18 cellular contexts compared by ENCODE assay signal in the genomic region with DNA sequence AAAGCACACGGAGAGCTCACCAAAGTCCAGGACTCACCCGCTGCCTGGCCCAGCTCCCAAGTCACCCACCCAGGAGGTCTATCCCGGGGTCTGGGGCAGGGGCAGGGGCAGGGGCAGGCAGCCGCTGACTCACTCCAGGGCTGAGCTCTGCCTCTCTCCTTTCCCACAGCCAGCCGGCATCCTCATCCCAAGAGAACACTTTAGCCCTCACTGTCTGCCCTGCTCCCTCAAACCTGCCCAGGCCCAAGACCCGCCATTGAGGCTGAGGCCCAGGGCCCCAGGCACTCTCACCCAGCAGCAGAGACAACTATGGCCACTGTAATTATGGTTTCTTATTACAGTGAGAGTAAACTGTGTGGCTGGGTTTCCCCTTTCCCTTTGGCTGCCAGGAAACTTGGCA. TPM values are rescaled to one million over a fixed set of nuclear protein-coding genes. Genes with fewer than 3 reads are reported as not detected.
DNase-seq lines count a peak whose midpoint lies in the region; TF ChIP-seq lines count a peak whose summit lies in the region.
"Had no signal": no experiment of that assay in that cellular context is flagged by ENCODE, and none has a peak within 500 bp of the region (broad histone marks: within the 10 kb centered on the region; RNA-seq: fewer than 3 reads in every experiment).

No MANE protein-coding gene starts in this region.

- H3K9me3 Mint-ChIP-seq in glutamatergic neuron (ENCODE audit: unreplicated experiment) = peaks cover 48% of the 10 kb centered on the region
- no peaks in the 10 kb centered on the region for H3K9me3 Mint-ChIP-seq in activated CD4-positive, alpha-beta memory T cell treated with anti-CD3 and anti-CD28 coated beads for 36 hours

- peak overlapping the region; percentile 79 for H3K27ac ChIP-seq in skeletal muscle tissue (ENCODE audit: low read depth, low read length)
- H3K27ac ChIP-seq: 22Rv1, hepatocyte, right lobe of liver had no signal

- H3K4me3 Mint-ChIP-seq in glutamatergic neuron (ENCODE audit: unreplicated experiment) = peak overlapping the region; percentile 97
- H3K4me3 Mint-ChIP-seq in activated CD4-positive, alpha-beta memory T cell treated with anti-CD3 and anti-CD28 coated beads for 36 hours = no peak overlapping the region
- H3K4me3 Mint-ChIP-seq: activated CD4-positive, alpha-beta T cell treated with anti-CD3 and anti-CD28 coated beads for 36 hours had no signal

- TF ChIP-seq CTCF in glutamatergic neuron (IDR thresholded peaks at IDR 0.05; ENCODE audit: partially characterized antibody, unreplicated experiment) = no peak

- H3K36me3 ChIP-seq in MG63 (no peaks in the 10 kb centered on the region), skeletal muscle tissue (ENCODE audit: control insufficient read depth in 3 of 3, insufficient read depth in 3 of 3, low read length in 3 of 3) (no peaks in the 10 kb centered on the region)
- H3K36me3 ChIP-seq: esophagus muscularis mucosa, Peyer's patch, right lobe of liver had no signal

- H3K36me3 Mint-ChIP-seq in glutamatergic neuron (ENCODE audit: unreplicated experiment) = no peaks in the 10 kb centered on the region
- H3K36me3 Mint-ChIP-seq in activated CD4-positive, alpha-beta memory T cell treated with anti-CD3 and anti-CD28 coated beads for 36 hours = no peaks in the 10 kb centered on the region

- H3K27me3 ChIP-seq in MG63 (no peaks in the 10 kb centered on the region), skeletal muscle tissue (ENCODE audit: control insufficient read depth in 3 of 3, insufficient read depth in 3 of 3, low read length in 3 of 3) (no peaks in the 10 kb centered on the region)
- H3K27me3 ChIP-seq: esophagus muscularis mucosa, hepatocyte, Peyer's patch, right lobe of liver had no signal

- H3K9ac ChIP-seq in skeletal muscle tissue (ENCODE audit: low read depth in 1 of 3, low read length in 3 of 3) = no peak overlapping the region

- DNase-seq in DMS 273 (lab: John Stamatoyannopoulos, UW; ENCODE audit: unreplicated experiment) (peak; percentile 42), DMS 273 treated with DMSO at 0.1 percent for 48 hours (lab: John Stamatoyannopoulos, UW) (no peak), MG63 (peak; percentile 34), glutamatergic neuron (no peak), DMS79 (lab: John Stamatoyannopoulos, UW) (no peak), GM03348 (ENCODE audit: low spot score) (no peak)
- DNase-seq in activated CD4-positive, alpha-beta memory T cell treated with anti-CD3 and anti-CD28 coated beads for 36 hours = no peak
- DNase-seq: activated CD4-positive, alpha-beta T cell treated with anti-CD3 and anti-CD28 coated beads for 36 hours; amniotic stem cell; COR-L47; dermis blood vessel endothelial cell; stimulated activated naive CD8-positive, alpha-beta T cell treated with anti-CD3 and anti-CD28 coated beads, Interleukin-15, Interleukin-2, amounts not matched to agents 100 U/mL and 50 U/mL, for 24 hours had no signal

- H3K4me3 ChIP-seq in MG63 = no peak overlapping the region
- H3K4me3 ChIP-seq in skeletal muscle tissue (ENCODE audit: low read length in 3 of 3) = peak overlapping the region in 1 of 3 donors; percentile 15
- H3K4me3 ChIP-seq: hepatocyte, right lobe of liver had no signal

- H3K9me3 ChIP-seq in MG63 = no peaks in the 10 kb centered on the region
- no peaks in the 10 kb centered on the region for H3K9me3 ChIP-seq in skeletal muscle tissue (ENCODE audit: control insufficient read depth in 3 of 3, low read length in 3 of 3)
- H3K9me3 ChIP-seq: esophagus muscularis mucosa, Peyer's patch, right lobe of liver had no signal

- CTCF ChIA-PET in activated CD4-positive, alpha-beta memory T cell treated with anti-CD3 and anti-CD28 coated beads for 36 hours (lab: Charles Lee) = no interaction called here

- intact Hi-C loops in activated CD4-positive, alpha-beta memory T cell treated with anti-CD3 and anti-CD28 coated beads for 36 hours (cut with micrococcal nuclease) = no loop called here

- H3K4me1 Mint-ChIP-seq in glutamatergic neuron (ENCODE audit: low read depth, unreplicated experiment) = peaks cover 48% of the 10 kb centered on the region
- peaks cover 12% of the 10 kb centered on the region for H3K4me1 Mint-ChIP-seq in activated CD4-positive, alpha-beta memory T cell treated with anti-CD3 and anti-CD28 coated beads for 36 hours (ENCODE audit: low read depth)

- peaks cover 59 to 73% (median 61%) of the 10 kb centered on the region in 3 donors for H3K4me1 ChIP-seq in skeletal muscle tissue (ENCODE audit: control insufficient read depth in 3 of 3, insufficient read depth in 3 of 3, low read length in 3 of 3)
- H3K4me1 ChIP-seq: right lobe of liver had no signal

- POLR2A ChIA-PET in activated CD4-positive, alpha-beta memory T cell treated with anti-CD3 and anti-CD28 coated beads for 36 hours (lab: Charles Lee) = no interaction called here

- H3K27ac Mint-ChIP-seq in glutamatergic neuron (ENCODE audit: unreplicated experiment) = peak overlapping the region; percentile 99
- H3K27ac Mint-ChIP-seq in activated CD4-positive, alpha-beta memory T cell treated with anti-CD3 and anti-CD28 coated beads for 36 hours = no peak overlapping the region
- H3K27ac Mint-ChIP-seq: activated CD4-positive, alpha-beta T cell treated with anti-CD3 and anti-CD28 coated beads for 36 hours had no signal

- peaks cover 46% of the 10 kb centered on the region for H3K27me3 Mint-ChIP-seq in glutamatergic neuron (ENCODE audit: unreplicated experiment)
- no peaks in the 10 kb centered on the region for H3K27me3 Mint-ChIP-seq in activated CD4-positive, alpha-beta memory T cell treated with anti-CD3 and anti-CD28 coated beads for 36 hours
- H3K27me3 Mint-ChIP-seq: activated CD4-positive, alpha-beta T cell treated with anti-CD3 and anti-CD28 coated beads for 36 hours had no signal

RNA-seq across cellular contexts. Expression of a gene that starts 53.1 kb away (rescaled TPM):
- total RNA-seq in MG63 (2014; rRNA removed; shearing (Covaris generic); ENCODE audit: low replicate concordance) = 4.9 and 8.3 TPM in 2 replicates
- total RNA-seq in glutamatergic neuron (ENCODE audit: unreplicated experiment) (211 TPM), skeletal muscle tissue (27.1 TPM)
- 10 to 100 TPM; 42.5 to 43.8 TPM for total RNA-seq in activated CD4-positive, alpha-beta memory T cell treated with anti-CD3 and anti-CD28 coated beads for 36 hours

Comparison
In these comparisons a context has a peak if more than half of its experiments do, and no peak if none do; other contexts are left out.
1. DNase-seq: peak in DMS 273 (single experiment) and MG63 (single experiment); none in DMS 273 treated with DMSO at 0.1 percent for 48 hours (single experiment), glutamatergic neuron (single experiment), activated CD4-positive, alpha-beta memory T cell treated with anti-CD3 and anti-CD28 coated beads for 36 hours (single experiment), DMS79 (single experiment) and GM03348 (single experiment).